ENCODE assay signal across 1 cellular context in genomic region chr2:96553176-96553956, GRCh38.
TF ChIP-seq lines count a peak whose summit lies in the region.

No MANE protein-coding gene starts in this region.

TF ChIP-seq in GM12878, 131 proteins besides CTCF, POLR2A, EP300 and RAD21 (continued from another document):
- peak; percentile 24 for TF ChIP-seq E2F8 (IDR thresholded peaks at IDR 0.05; ENCODE audit: low read depth, partially characterized antibody)
TF ChIP-seq in GM12878: peak in this region for 3.
